In genomic region chr20:34895465-34895864, GRCh38 we compare ENCODE assay signal across 27 cellular contexts.
"Had no signal": no experiment of that assay in that cellular context is flagged by ENCODE, and none has a peak within 500 bp of the region (broad histone marks: within the 10 kb centered on the region; RNA-seq: fewer than 3 reads in every experiment).

No MANE protein-coding gene starts in this region.

- H3K9me3 Mint-ChIP-seq: central memory CD8-positive, alpha-beta T cell; dendritic cell treated with granulocyte-macrophage colony-stimulating factor and Interleukin-4, amounts not matched to agents 40 ng/mL and 50 ng/mL, for 4 days; natural killer cell treated with Interleukin-12 subunit alpha and Interleukin-12 subunit beta and Interleukin-15 and Interleukin-18, amount 100 ng/mL, for 72 hours; stimulated activated effector memory CD8-positive, alpha-beta T cell treated with anti-CD3 and anti-CD28 coated beads, Interleukin-12 subunit alpha, Interleukin-12 subunit beta, amount 100 ng/mL, for 72 hours had no signal

- DNase-seq: colonic mucosa; effector CD8-positive, alpha-beta T cell; endodermal cell; foreskin keratinocyte; glutamatergic neuron; kidney; lower lobe of right lung; naive B cell; stimulated activated CD4-positive, alpha-beta T cell treated with anti-CD3 and anti-CD28 coated beads, Interleukin-2, amount 100 ng/mL, for 24 hours; stimulated activated CD4-positive, alpha-beta T cell treated with anti-CD3 and anti-CD28 coated beads, Interleukin-4, amount 100 ng/mL, for 24 hours; stimulated activated naive CD4-positive, alpha-beta T cell treated with Interleukin-2 at 50 U/mL for 16 hours; stomach; testis; tibial artery; upper lobe of left lung; uterus had no signal

- H3K4me3 ChIP-seq: colonic mucosa, esophagus muscularis mucosa, lower lobe of right lung, right atrium auricular region, stomach, testis, tibial artery, upper lobe of left lung, uterus had no signal

- H3K9ac ChIP-seq: parathyroid adenoma had no signal

- H3K4me1 ChIP-seq: parathyroid adenoma, uterus had no signal

- ATAC-seq: foreskin keratinocyte; natural killer cell treated with Interleukin-12 subunit alpha and Interleukin-12 subunit beta and Interleukin-15 and Interleukin-18, amount 100 ng/mL, for 72 hours; sciatic nerve; stimulated activated effector memory CD8-positive, alpha-beta T cell treated with anti-CD3 and anti-CD28 coated beads, Interleukin-12 subunit alpha, Interleukin-12 subunit beta, amount 100 ng/mL, for 72 hours had no signal

- H3K9me3 ChIP-seq: colonic mucosa, esophagus muscularis mucosa, lower lobe of right lung, neutrophil, right atrium auricular region, stomach, testis, tibial artery, upper lobe of left lung, uterus had no signal

- H3K36me3 ChIP-seq: colonic mucosa, esophagus muscularis mucosa, neutrophil, right atrium auricular region, tibial artery, upper lobe of left lung, uterus had no signal

- H3K36me3 Mint-ChIP-seq: naive B cell; natural killer cell treated with Interleukin-12 subunit alpha and Interleukin-12 subunit beta and Interleukin-15 and Interleukin-18, amount 100 ng/mL, for 72 hours; stimulated activated effector memory CD8-positive, alpha-beta T cell treated with anti-CD3 and anti-CD28 coated beads, Interleukin-12 subunit alpha, Interleukin-12 subunit beta, amount 100 ng/mL, for 72 hours had no signal

- H3K4me1 Mint-ChIP-seq: central memory CD8-positive, alpha-beta T cell had no signal

- H3K27me3 ChIP-seq: colonic mucosa, esophagus muscularis mucosa, foreskin keratinocyte, neutrophil, right atrium auricular region, stomach, testis, tibial artery, upper lobe of left lung, uterus had no signal

- H3K27ac Mint-ChIP-seq: dendritic cell treated with granulocyte-macrophage colony-stimulating factor and Interleukin-4, amounts not matched to agents 40 ng/mL and 50 ng/mL, for 4 days; endodermal cell; naive B cell; natural killer cell treated with Interleukin-12 subunit alpha and Interleukin-12 subunit beta and Interleukin-15 and Interleukin-18, amount 100 ng/mL, for 72 hours; progenitor cell of endocrine pancreas; stimulated activated effector memory CD8-positive, alpha-beta T cell treated with anti-CD3 and anti-CD28 coated beads, Interleukin-12 subunit alpha, Interleukin-12 subunit beta, amount 100 ng/mL, for 72 hours had no signal

- H2AFZ ChIP-seq: parathyroid adenoma had no signal

- H3K27ac ChIP-seq: colonic mucosa, esophagus muscularis mucosa, foreskin keratinocyte, lower lobe of right lung, neutrophil, parathyroid adenoma, testis, tibial artery, uterus had no signal

- H3K4me3 Mint-ChIP-seq: central memory CD8-positive, alpha-beta T cell; dendritic cell treated with granulocyte-macrophage colony-stimulating factor and Interleukin-4, amounts not matched to agents 40 ng/mL and 50 ng/mL, for 4 days; endodermal cell; naive B cell; natural killer cell treated with Interleukin-12 subunit alpha and Interleukin-12 subunit beta and Interleukin-15 and Interleukin-18, amount 100 ng/mL, for 72 hours; neural crest cell; stimulated activated effector memory CD8-positive, alpha-beta T cell treated with anti-CD3 and anti-CD28 coated beads, Interleukin-12 subunit alpha, Interleukin-12 subunit beta, amount 100 ng/mL, for 72 hours had no signal

- H3K27me3 Mint-ChIP-seq: central memory CD8-positive, alpha-beta T cell; dendritic cell treated with granulocyte-macrophage colony-stimulating factor and Interleukin-4, amounts not matched to agents 40 ng/mL and 50 ng/mL, for 4 days; naive B cell; progenitor cell of endocrine pancreas had no signal
